ENCODE assay signal across 13 cellular contexts in the genomic region with DNA sequence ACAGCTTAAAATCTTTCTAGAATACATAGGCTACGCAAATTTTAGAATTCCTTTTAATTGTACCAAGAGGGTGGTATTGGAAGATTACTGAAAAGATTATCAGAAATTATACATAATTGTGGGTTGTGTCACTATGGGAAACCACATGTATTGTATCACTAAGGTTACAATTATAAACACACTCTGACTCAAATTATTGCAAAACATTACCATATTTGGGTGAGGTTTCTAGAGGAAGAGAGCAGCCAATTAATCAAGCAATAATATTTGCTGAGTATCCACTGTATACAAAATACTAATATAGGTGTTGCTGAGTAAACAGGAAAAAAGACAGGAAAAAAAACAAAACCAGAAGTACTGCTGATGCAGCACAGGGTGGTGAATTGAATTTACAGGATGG. TPM values are rescaled to one million over a fixed set of nuclear protein-coding genes. Genes with fewer than 3 reads are reported as not detected.
A peak's percentile ranks its signal among the peaks of the same experiment; 100 is the strongest.
DNase-seq lines count a peak whose midpoint lies in the region; ATAC-seq, FAIRE-seq and TF ChIP-seq lines count a peak whose summit lies in the region.
"Had no signal": no experiment of that assay in that cellular context is flagged by ENCODE, and none has a peak within 500 bp of the region (broad histone marks: within the 10 kb centered on the region; RNA-seq: fewer than 3 reads in every experiment).

No MANE protein-coding gene starts in this region.

- DNase-seq in GM03348 (ENCODE audit: low spot score) (peak; percentile 76), NCI-H748 (lab: John Stamatoyannopoulos, UW; ENCODE audit: unreplicated experiment) (peak; percentile 65), omental fat pad (ENCODE audit: low spot score) (no peak), H54 (ENCODE audit: insufficient read length, low spot score) (no peak)
- peak; percentile 20 for DNase-seq in central memory CD4-positive, alpha-beta T cell
- DNase-seq in activated naive CD8-positive, alpha-beta T cell treated with anti-CD3 and anti-CD28 coated beads, Interleukin-2, amount 50 U/mL, for 24 hours, result no peak
- DNase-seq: activated CD8-positive, alpha-beta memory T cell treated with anti-CD3 and anti-CD28 coated beads for 24 hours; naive B cell; NCI-H1092 treated with DMSO at 0.1 percent for 48 hours; stimulated activated CD4-positive, alpha-beta T cell treated with anti-CD3 and anti-CD28 coated beads, Interleukin-12 subunit alpha, Interleukin-12 subunit beta, amount 100 ng/mL, for 4 hours; stimulated activated naive CD8-positive, alpha-beta T cell treated with anti-CD3 and anti-CD28 coated beads, Interleukin-15, Interleukin-2, amounts not matched to agents 100 U/mL and 50 U/mL, for 24 hours had no signal

- ATAC-seq in omental fat pad (ENCODE audit: low FRiP score) (peak; percentile 37), HG03354 (IDR thresholded peaks at IDR 0.05; ENCODE audit: poor library complexity, severe bottlenecking, unreplicated experiment) (no peak), HG03196 (IDR thresholded peaks at IDR 0.05; ENCODE audit: unreplicated experiment) (no peak)
- ATAC-seq in activated naive CD8-positive, alpha-beta T cell treated with anti-CD3 and anti-CD28 coated beads, Interleukin-2, amount 50 U/mL, for 24 hours, result no peak
- ATAC-seq: stimulated activated naive CD8-positive, alpha-beta T cell treated with anti-CD3 and anti-CD28 coated beads, Interleukin-15, Interleukin-2, amounts not matched to agents 100 U/mL and 50 U/mL, for 24 hours had no signal

- no peak overlapping the region for H3K27ac Mint-ChIP-seq in activated naive CD8-positive, alpha-beta T cell treated with anti-CD3 and anti-CD28 coated beads, Interleukin-2, amount 50 U/mL, for 24 hours

- peaks cover 3% of the 10 kb centered on the region for H3K36me3 Mint-ChIP-seq in activated naive CD8-positive, alpha-beta T cell treated with anti-CD3 and anti-CD28 coated beads, Interleukin-2, amount 50 U/mL, for 24 hours (ENCODE audit: low read depth)

- H3K4me3 Mint-ChIP-seq in activated naive CD8-positive, alpha-beta T cell treated with anti-CD3 and anti-CD28 coated beads, Interleukin-2, amount 50 U/mL, for 24 hours, result no peak overlapping the region

- H3K4me1 Mint-ChIP-seq in activated naive CD8-positive, alpha-beta T cell treated with anti-CD3 and anti-CD28 coated beads, Interleukin-2, amount 50 U/mL, for 24 hours, result peaks cover 21% of the 10 kb centered on the region

- peaks cover 18% of the 10 kb centered on the region for H3K27me3 Mint-ChIP-seq in activated naive CD8-positive, alpha-beta T cell treated with anti-CD3 and anti-CD28 coated beads, Interleukin-2, amount 50 U/mL, for 24 hours

- no peak for TF ChIP-seq POLR2A in H54 (IDR thresholded peaks at IDR 0.05; ENCODE audit: low read depth, low read length)

- no peak for FAIRE-seq in H54 (lab: Jason Lieb, UNC)

- no peak for TF ChIP-seq CTCF in omental fat pad (IDR thresholded peaks at IDR 0.05)

- no peaks in the 10 kb centered on the region for H3K9me3 Mint-ChIP-seq in activated naive CD8-positive, alpha-beta T cell treated with anti-CD3 and anti-CD28 coated beads, Interleukin-2, amount 50 U/mL, for 24 hours

RNA-seq across cellular contexts. Expression of gene CAPZA2, which starts 3.1 kb away (rescaled TPM):
- 100 to 1,000 TPM; 115 to 152 (median 125) TPM for total RNA-seq in omental fat pad

Comparison
In these comparisons a context has a peak if more than half of its experiments do, and no peak if none do; other contexts are left out.
1. DNase-seq: peak in GM03348 (single experiment), NCI-H748 (single experiment) and central memory CD4-positive, alpha-beta T cell (single experiment); none in omental fat pad (single experiment), H54 (single experiment) and activated naive CD8-positive, alpha-beta T cell treated with anti-CD3 and anti-CD28 coated beads, Interleukin-2, amount 50 U/mL, for 24 hours (single experiment).